In the genomic region with DNA sequence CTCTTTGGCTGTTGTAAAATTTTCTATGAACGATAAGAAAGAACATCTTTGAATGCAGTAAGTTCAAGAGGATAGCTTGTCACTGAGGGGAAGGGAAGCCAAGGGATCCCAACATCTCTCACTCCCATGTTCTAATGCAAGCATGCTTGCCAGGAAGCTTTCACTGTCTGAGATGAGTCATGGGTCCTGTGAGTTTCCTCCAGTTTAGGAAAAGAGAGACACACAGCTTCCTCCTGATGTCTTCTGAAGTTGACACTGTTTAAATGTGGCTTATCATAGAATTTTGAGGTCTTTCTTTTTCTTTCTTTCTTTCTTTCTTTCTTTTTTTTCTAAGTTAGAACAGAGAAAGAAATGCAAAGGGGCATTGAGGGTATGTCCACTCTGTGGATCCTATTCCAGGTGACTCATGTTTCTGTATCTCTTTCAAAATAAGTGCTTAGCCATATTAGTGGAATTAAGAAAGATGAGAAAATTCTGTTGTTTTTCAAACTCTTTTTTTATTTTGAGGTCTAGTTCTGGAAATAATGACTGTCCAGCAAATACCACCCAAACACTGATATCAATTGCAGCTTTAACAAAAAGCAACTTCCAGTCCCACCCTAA, we compare ENCODE assay signal across 10 cellular contexts.
DNase-seq lines count a peak whose midpoint lies in the region; ATAC-seq lines count a peak whose summit lies in the region.
"Had no signal": no experiment of that assay in that cellular context is flagged by ENCODE, and none has a peak within 500 bp of the region (broad histone marks: within the 10 kb centered on the region; RNA-seq: fewer than 3 reads in every experiment).

No MANE protein-coding gene starts in this region.

- intact Hi-C loops in left ventricle myocardium superior (cut with micrococcal nuclease) (no loop called here), posterior vena cava (cut with DNase I) (no loop called here)

- DNase-seq in HT1080 (ENCODE audit: low read depth) (peak; percentile 86), amniotic stem cell (lab: John Stamatoyannopoulos, UW) (peak; percentile 52), left ventricle myocardium superior (no peak), stromal cell of bone marrow (ENCODE audit: low read depth) (peak; percentile 83), posterior vena cava (ENCODE audit: low spot score) (no peak)
- DNase-seq: caudate nucleus; NCI-H2107; stimulated activated CD8-positive, alpha-beta memory T cell treated with anti-CD3 and anti-CD28 coated beads, Interleukin-4, amount 100 ng/mL, for 48 hours had no signal

- ATAC-seq in left ventricle myocardium superior (peak; percentile 95), GM21529 (IDR thresholded peaks at IDR 0.05; ENCODE audit: unreplicated experiment) (no peak), HG03439 (IDR thresholded peaks at IDR 0.05; ENCODE audit: unreplicated experiment) (no peak)

Comparison
In these comparisons a context has a peak if more than half of its experiments do, and no peak if none do; other contexts are left out.
1. DNase-seq: peak in HT1080 (single experiment), amniotic stem cell (single experiment) and stromal cell of bone marrow (single experiment); none in left ventricle myocardium superior (single experiment) and posterior vena cava (single experiment).